1 cellular context compared by ENCODE assay signal in the genomic region with DNA sequence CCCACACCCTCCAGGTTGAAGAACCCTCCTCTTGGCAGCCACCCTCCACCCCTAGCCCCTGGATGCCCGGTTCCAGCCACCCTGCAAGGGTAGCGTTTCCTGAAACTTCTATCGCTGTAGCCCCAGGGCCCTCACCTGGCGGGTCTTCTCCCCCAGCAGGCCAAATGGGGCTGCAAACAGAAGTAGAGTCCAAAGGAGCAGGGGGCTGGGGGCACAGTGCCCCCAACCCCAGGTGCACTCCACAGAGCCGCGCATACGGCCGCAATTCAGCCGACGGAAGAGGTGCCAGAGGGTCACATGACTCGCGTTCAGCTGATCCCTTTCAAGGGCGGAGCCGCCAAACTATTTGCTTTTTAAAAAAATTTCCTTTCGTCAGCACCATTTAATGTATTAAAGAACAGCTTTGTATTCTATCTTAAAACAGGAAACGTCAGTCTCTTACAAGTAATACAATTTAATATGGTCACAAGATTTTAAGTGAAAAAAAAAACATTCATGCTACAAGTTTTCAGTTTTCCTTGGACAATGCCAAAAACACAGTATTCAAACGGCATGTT.
TF ChIP-seq lines count a peak whose summit lies in the region.

A gene with protein sequence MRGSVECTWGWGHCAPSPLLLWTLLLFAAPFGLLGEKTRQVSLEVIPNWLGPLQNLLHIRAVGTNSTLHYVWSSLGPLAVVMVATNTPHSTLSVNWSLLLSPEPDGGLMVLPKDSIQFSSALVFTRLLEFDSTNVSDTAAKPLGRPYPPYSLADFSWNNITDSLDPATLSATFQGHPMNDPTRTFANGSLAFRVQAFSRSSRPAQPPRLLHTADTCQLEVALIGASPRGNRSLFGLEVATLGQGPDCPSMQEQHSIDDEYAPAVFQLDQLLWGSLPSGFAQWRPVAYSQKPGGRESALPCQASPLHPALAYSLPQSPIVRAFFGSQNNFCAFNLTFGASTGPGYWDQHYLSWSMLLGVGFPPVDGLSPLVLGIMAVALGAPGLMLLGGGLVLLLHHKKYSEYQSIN (minus strand): TSS at position 289 of the 557 bp plus-strand sequence. CDS start 34 bp downstream, at position 255.

TF ChIP-seq in HEK293, 187 proteins besides CTCF, POLR2A, EP300 and RAD21 (continued from another document and continues in another):
- TF ChIP-seq, protein P1, sequence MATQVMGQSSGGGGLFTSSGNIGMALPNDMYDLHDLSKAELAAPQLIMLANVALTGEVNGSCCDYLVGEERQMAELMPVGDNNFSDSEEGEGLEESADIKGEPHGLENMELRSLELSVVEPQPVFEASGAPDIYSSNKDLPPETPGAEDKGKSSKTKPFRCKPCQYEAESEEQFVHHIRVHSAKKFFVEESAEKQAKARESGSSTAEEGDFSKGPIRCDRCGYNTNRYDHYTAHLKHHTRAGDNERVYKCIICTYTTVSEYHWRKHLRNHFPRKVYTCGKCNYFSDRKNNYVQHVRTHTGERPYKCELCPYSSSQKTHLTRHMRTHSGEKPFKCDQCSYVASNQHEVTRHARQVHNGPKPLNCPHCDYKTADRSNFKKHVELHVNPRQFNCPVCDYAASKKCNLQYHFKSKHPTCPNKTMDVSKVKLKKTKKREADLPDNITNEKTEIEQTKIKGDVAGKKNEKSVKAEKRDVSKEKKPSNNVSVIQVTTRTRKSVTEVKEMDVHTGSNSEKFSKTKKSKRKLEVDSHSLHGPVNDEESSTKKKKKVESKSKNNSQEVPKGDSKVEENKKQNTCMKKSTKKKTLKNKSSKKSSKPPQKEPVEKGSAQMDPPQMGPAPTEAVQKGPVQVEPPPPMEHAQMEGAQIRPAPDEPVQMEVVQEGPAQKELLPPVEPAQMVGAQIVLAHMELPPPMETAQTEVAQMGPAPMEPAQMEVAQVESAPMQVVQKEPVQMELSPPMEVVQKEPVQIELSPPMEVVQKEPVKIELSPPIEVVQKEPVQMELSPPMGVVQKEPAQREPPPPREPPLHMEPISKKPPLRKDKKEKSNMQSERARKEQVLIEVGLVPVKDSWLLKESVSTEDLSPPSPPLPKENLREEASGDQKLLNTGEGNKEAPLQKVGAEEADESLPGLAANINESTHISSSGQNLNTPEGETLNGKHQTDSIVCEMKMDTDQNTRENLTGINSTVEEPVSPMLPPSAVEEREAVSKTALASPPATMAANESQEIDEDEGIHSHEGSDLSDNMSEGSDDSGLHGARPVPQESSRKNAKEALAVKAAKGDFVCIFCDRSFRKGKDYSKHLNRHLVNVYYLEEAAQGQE (tag by site-specific recombination; IDR thresholded peaks at IDR 0.05), result no peak
- no peak for TF ChIP-seq RBAK (tag by site-specific recombination; IDR thresholded peaks at IDR 0.05)
- TF ChIP-seq, protein P2, sequence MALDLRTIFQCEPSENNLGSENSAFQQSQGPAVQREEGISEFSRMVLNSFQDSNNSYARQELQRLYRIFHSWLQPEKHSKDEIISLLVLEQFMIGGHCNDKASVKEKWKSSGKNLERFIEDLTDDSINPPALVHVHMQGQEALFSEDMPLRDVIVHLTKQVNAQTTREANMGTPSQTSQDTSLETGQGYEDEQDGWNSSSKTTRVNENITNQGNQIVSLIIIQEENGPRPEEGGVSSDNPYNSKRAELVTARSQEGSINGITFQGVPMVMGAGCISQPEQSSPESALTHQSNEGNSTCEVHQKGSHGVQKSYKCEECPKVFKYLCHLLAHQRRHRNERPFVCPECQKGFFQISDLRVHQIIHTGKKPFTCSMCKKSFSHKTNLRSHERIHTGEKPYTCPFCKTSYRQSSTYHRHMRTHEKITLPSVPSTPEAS (tag by site-specific recombination; IDR thresholded peaks at IDR 0.05), result no peak
- no peak for TF ChIP-seq REPIN1 (tag by site-specific recombination; IDR thresholded peaks at IDR 0.05; ENCODE audit: low read depth)
- TF ChIP-seq ZNF510 (tag by site-specific recombination; IDR thresholded peaks at IDR 0.05; ENCODE audit: insufficient replicate concordance), result no peak
- TF ChIP-seq, protein P3, sequence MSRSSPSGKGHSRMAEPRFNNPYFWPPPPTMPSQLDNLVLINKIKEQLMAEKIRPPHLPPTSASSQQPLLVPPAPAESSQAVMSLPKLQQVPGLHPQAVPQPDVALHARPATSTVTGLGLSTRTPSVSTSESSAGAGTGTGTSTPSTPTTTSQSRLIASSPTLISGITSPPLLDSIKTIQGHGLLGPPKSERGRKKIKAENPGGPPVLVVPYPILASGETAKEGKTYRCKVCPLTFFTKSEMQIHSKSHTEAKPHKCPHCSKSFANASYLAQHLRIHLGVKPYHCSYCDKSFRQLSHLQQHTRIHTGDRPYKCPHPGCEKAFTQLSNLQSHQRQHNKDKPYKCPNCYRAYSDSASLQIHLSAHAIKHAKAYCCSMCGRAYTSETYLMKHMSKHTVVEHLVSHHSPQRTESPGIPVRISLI (tag by site-specific recombination; IDR thresholded peaks at IDR 0.05), result peak; percentile 62
- peak; percentile 54; the same call in 1 of the 2 replicates for TF ChIP-seq ZNF24 (tag by site-specific recombination; IDR thresholded peaks at IDR 0.05)
- TF ChIP-seq, protein P4, sequence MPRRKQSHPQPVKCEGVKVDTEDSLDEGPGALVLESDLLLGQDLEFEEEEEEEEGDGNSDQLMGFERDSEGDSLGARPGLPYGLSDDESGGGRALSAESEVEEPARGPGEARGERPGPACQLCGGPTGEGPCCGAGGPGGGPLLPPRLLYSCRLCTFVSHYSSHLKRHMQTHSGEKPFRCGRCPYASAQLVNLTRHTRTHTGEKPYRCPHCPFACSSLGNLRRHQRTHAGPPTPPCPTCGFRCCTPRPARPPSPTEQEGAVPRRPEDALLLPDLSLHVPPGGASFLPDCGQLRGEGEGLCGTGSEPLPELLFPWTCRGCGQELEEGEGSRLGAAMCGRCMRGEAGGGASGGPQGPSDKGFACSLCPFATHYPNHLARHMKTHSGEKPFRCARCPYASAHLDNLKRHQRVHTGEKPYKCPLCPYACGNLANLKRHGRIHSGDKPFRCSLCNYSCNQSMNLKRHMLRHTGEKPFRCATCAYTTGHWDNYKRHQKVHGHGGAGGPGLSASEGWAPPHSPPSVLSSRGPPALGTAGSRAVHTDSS (tag by site-specific recombination; IDR thresholded peaks at IDR 0.05), result no peak
- TF ChIP-seq ZNF121 (tag by site-specific recombination; IDR thresholded peaks at IDR 0.05), result no peak
- TF ChIP-seq, protein P5, sequence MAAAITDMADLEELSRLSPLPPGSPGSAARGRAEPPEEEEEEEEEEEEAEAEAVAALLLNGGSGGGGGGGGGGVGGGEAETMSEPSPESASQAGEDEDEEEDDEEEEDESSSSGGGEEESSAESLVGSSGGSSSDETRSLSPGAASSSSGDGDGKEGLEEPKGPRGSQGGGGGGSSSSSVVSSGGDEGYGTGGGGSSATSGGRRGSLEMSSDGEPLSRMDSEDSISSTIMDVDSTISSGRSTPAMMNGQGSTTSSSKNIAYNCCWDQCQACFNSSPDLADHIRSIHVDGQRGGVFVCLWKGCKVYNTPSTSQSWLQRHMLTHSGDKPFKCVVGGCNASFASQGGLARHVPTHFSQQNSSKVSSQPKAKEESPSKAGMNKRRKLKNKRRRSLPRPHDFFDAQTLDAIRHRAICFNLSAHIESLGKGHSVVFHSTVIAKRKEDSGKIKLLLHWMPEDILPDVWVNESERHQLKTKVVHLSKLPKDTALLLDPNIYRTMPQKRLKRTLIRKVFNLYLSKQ (tag by site-specific recombination; IDR thresholded peaks at IDR 0.05; ENCODE audit: borderline replicate concordance), result no peak
- peak; percentile 66 for TF ChIP-seq SP3 (tag by site-specific recombination; IDR thresholded peaks at IDR 0.05)
- TF ChIP-seq WT1 (tag by site-specific recombination; IDR thresholded peaks at IDR 0.05), result no peak
- no peak for TF ChIP-seq HOXA7 (CRISPR knock-in tag; IDR thresholded peaks at IDR 0.05; ENCODE audit: borderline replicate concordance)
- no peak for TF ChIP-seq ZNF530 (tag by site-specific recombination; IDR thresholded peaks at IDR 0.05; ENCODE audit: low read depth)
- TF ChIP-seq, protein P6, sequence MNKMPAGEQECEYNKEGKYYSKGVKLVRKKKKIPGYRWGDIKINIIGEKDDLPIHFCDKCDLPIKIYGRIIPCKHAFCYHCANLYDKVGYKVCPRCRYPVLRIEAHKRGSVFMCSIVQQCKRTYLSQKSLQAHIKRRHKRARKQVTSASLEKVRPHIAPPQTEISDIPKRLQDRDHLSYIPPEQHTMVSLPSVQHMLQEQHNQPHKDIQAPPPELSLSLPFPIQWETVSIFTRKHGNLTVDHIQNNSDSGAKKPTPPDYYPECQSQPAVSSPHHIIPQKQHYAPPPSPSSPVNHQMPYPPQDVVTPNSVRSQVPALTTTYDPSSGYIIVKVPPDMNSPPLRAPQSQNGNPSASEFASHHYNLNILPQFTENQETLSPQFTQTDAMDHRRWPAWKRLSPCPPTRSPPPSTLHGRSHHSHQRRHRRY (tag by site-specific recombination; IDR thresholded peaks at IDR 0.05), result no peak
- no peak for TF ChIP-seq ZNF169 (tag by site-specific recombination; IDR thresholded peaks at IDR 0.05)
- no peak for TF ChIP-seq OVOL3 (tag by site-specific recombination; IDR thresholded peaks at IDR 0.05)
- TF ChIP-seq, protein P7, sequence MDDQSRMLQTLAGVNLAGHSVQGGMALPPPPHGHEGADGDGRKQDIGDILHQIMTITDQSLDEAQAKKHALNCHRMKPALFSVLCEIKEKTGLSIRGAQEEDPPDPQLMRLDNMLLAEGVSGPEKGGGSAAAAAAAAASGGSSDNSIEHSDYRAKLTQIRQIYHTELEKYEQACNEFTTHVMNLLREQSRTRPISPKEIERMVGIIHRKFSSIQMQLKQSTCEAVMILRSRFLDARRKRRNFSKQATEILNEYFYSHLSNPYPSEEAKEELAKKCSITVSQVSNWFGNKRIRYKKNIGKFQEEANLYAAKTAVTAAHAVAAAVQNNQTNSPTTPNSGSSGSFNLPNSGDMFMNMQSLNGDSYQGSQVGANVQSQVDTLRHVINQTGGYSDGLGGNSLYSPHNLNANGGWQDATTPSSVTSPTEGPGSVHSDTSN (CRISPR knock-in tag; IDR thresholded peaks at IDR 0.05), result no peak
- TF ChIP-seq ZNF394 (tag by site-specific recombination; IDR thresholded peaks at IDR 0.05; ENCODE audit: borderline replicate concordance), result peak; percentile 92
- TF ChIP-seq ZNF211 (tag by site-specific recombination; IDR thresholded peaks at IDR 0.05; ENCODE audit: low read depth), result no peak
- no peak for TF ChIP-seq ZNF416 (tag by site-specific recombination; IDR thresholded peaks at IDR 0.05)
- TF ChIP-seq ZNF157 (tag by site-specific recombination; IDR thresholded peaks at IDR 0.05), result no peak
- TF ChIP-seq ZBTB20 (tag by site-specific recombination; IDR thresholded peaks at IDR 0.05), result no peak
- TF ChIP-seq ZNF830 (tag by site-specific recombination; IDR thresholded peaks at IDR 0.05; ENCODE audit: low read depth), result no peak
- TF ChIP-seq ZNF155 (tag by site-specific recombination; IDR thresholded peaks at IDR 0.05), result no peak
- TF ChIP-seq ZNF266 (tag by site-specific recombination; IDR thresholded peaks at IDR 0.05; ENCODE audit: low read depth), result no peak
- peak; percentile 35; the same call in 1 of the 2 replicates for TF ChIP-seq KLF16 (tag by site-specific recombination; IDR thresholded peaks at IDR 0.05)
- no peak for TF ChIP-seq ZNF248 (tag by site-specific recombination; IDR thresholded peaks at IDR 0.05)
- TF ChIP-seq, protein P8, sequence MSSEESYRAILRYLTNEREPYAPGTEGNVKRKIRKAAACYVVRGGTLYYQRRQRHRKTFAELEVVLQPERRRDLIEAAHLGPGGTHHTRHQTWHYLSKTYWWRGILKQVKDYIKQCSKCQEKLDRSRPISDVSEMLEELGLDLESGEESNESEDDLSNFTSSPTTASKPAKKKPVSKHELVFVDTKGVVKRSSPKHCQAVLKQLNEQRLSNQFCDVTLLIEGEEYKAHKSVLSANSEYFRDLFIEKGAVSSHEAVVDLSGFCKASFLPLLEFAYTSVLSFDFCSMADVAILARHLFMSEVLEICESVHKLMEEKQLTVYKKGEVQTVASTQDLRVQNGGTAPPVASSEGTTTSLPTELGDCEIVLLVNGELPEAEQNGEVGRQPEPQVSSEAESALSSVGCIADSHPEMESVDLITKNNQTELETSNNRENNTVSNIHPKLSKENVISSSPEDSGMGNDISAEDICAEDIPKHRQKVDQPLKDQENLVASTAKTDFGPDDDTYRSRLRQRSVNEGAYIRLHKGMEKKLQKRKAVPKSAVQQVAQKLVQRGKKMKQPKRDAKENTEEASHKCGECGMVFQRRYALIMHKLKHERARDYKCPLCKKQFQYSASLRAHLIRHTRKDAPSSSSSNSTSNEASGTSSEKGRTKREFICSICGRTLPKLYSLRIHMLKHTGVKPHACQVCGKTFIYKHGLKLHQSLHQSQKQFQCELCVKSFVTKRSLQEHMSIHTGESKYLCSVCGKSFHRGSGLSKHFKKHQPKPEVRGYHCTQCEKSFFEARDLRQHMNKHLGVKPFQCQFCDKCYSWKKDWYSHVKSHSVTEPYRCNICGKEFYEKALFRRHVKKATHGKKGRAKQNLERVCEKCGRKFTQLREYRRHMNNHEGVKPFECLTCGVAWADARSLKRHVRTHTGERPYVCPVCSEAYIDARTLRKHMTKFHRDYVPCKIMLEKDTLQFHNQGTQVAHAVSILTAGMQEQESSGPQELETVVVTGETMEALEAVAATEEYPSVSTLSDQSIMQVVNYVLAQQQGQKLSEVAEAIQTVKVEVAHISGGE (tag by site-specific recombination; conservative IDR thresholded peaks at IDR 0.05; ENCODE audit: low read depth), result no peak
- TF ChIP-seq ZNF600 (tag by site-specific recombination; IDR thresholded peaks at IDR 0.05), result no peak
- TF ChIP-seq, protein P9, sequence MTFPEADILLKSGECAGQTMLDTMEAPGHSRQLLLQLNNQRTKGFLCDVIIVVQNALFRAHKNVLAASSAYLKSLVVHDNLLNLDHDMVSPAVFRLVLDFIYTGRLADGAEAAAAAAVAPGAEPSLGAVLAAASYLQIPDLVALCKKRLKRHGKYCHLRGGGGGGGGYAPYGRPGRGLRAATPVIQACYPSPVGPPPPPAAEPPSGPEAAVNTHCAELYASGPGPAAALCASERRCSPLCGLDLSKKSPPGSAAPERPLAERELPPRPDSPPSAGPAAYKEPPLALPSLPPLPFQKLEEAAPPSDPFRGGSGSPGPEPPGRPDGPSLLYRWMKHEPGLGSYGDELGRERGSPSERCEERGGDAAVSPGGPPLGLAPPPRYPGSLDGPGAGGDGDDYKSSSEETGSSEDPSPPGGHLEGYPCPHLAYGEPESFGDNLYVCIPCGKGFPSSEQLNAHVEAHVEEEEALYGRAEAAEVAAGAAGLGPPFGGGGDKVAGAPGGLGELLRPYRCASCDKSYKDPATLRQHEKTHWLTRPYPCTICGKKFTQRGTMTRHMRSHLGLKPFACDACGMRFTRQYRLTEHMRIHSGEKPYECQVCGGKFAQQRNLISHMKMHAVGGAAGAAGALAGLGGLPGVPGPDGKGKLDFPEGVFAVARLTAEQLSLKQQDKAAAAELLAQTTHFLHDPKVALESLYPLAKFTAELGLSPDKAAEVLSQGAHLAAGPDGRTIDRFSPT (tag by site-specific recombination; IDR thresholded peaks at IDR 0.05), result peak; percentile 63; the same call in 1 of the 2 replicates
